In the genomic region with DNA sequence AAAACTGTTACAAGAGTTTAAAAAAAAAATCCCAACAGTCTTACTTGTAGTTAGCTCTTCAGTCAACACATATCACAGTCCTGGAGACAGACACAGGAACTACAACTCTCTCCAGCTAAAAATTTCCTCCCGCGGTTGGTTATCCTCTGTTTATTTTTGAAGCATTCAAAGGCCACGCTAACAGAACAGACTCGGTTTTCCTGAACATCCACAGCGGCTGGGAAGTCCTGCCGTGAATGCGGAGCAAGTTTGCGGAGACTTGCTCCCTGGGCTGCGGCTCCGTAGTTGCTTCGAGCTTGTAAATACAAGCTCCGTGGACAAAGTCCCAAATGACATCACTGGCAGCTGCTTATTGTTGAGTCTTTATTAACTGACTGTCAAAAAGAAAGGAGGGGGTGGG, we compare ENCODE assay signal across 11 cellular contexts. TPM values are rescaled to one million over a fixed set of nuclear protein-coding genes. Genes with fewer than 3 reads are reported as not detected.
A peak's percentile ranks its signal among the peaks of the same experiment; 100 is the strongest.
DNase-seq lines count a peak whose midpoint lies in the region; ATAC-seq and TF ChIP-seq lines count a peak whose summit lies in the region.
"Had no signal": no experiment of that assay in that cellular context is flagged by ENCODE, and none has a peak within 500 bp of the region (broad histone marks: within the 10 kb centered on the region; RNA-seq: fewer than 3 reads in every experiment).

A gene (minus strand): TSS at position 292 of the 400 bp plus-strand sequence. CDS start 50,937 bp downstream, outside the sequence.

- no peak within 1 kb of the TSS for H3K27ac ChIP-seq in PC-9
- H3K27ac ChIP-seq in foreskin keratinocyte = peak within 1 kb of the TSS; percentile 12
- H3K27ac ChIP-seq: SJCRH30 had no signal

- ATAC-seq in foreskin keratinocyte = peak; percentile 50
- ATAC-seq: stimulated activated effector memory CD8-positive, alpha-beta T cell treated with anti-CD3 and anti-CD28 coated beads, Interleukin-12 subunit alpha, Interleukin-12 subunit beta, amount 100 ng/mL, for 72 hours had no signal

- in situ Hi-C loops in GM13977 (cut with MboI; ENCODE audit: low pct_unique_long_range_greater_than_20kb, low sequenced_read_pairs, unreplicated experiment) = no loop called here

- H3F3A ChIP-seq in PC-9 (ENCODE audit: insufficient read depth, low read depth) = no peaks in the 10 kb centered on the region

- no peak within 1 kb of the TSS for H3K4me3 ChIP-seq in PC-9
- H3K4me3 ChIP-seq: SJCRH30 had no signal

- TF ChIP-seq CTCF in PC-9 (conservative IDR thresholded peaks at IDR 0.05) (no peak), foreskin keratinocyte (conservative IDR thresholded peaks at IDR 0.05) (no peak), neural crest cell (conservative IDR thresholded peaks at IDR 0.05) (peak; percentile 43), GM13977 (IDR thresholded peaks at IDR 0.05; ENCODE audit: extremely low read depth, insufficient read depth, missing control alignments) (no peak)

- peaks cover 60% of the 10 kb centered on the region for H3K4me1 Mint-ChIP-seq in neural crest cell
- H3K4me1 Mint-ChIP-seq: stimulated activated effector memory CD8-positive, alpha-beta T cell treated with anti-CD3 and anti-CD28 coated beads, Interleukin-12 subunit alpha, Interleukin-12 subunit beta, amount 100 ng/mL, for 72 hours had no signal

- H3K9me3 Mint-ChIP-seq in neural crest cell = no peaks in the 10 kb centered on the region

- no peaks in the 10 kb centered on the region for H3K36me3 Mint-ChIP-seq in neural crest cell (ENCODE audit: low read depth)
- H3K36me3 Mint-ChIP-seq: stimulated activated effector memory CD8-positive, alpha-beta T cell treated with anti-CD3 and anti-CD28 coated beads, Interleukin-12 subunit alpha, Interleukin-12 subunit beta, amount 100 ng/mL, for 72 hours had no signal

- no TSS peak for BruUV-seq in PC-9 (replicated peaks; lab: Mats Ljungman, UMichigan)

- H2AFZ ChIP-seq in PC-9 = no peak within 1 kb of the TSS

- no peaks in the 10 kb centered on the region for H3K36me3 ChIP-seq in PC-9 (ENCODE audit: low read depth)
- H3K36me3 ChIP-seq: SJCRH30 had no signal

- DNase-seq in AG08395 (ENCODE audit: low spot score) = peak; percentile 57
- no peak for DNase-seq in PC-9
- DNase-seq in foreskin keratinocyte = peak; percentile 48 to 64
- DNase-seq in neural crest cell (ENCODE audit: low read depth, low spot score) = peak; percentile 14
- DNase-seq in NCI-H187 (lab: John Stamatoyannopoulos, UW) = no peak
- DNase-seq in posterior vena cava (ENCODE audit: low spot score) = no peak
- no peak for DNase-seq in GM13977 (ENCODE audit: low spot score)
- no peak for DNase-seq in stimulated activated naive CD4-positive, alpha-beta T cell treated with Interleukin-2 at 50 U/mL for 16 hours (lab: John Stamatoyannopoulos, UW)
- DNase-seq: erythroblast had no signal

- no peaks in the 10 kb centered on the region for H3K9me2 ChIP-seq in PC-9 (ENCODE audit: insufficient read depth)

- H3K27ac Mint-ChIP-seq in neural crest cell (ENCODE audit: unreplicated experiment) = peak within 1 kb of the TSS; percentile 91
- H3K27ac Mint-ChIP-seq: stimulated activated effector memory CD8-positive, alpha-beta T cell treated with anti-CD3 and anti-CD28 coated beads, Interleukin-12 subunit alpha, Interleukin-12 subunit beta, amount 100 ng/mL, for 72 hours had no signal

- H3K4me1 ChIP-seq in PC-9 (replicated peaks; ENCODE audit: insufficient read depth) (no peaks in the 10 kb centered on the region), foreskin keratinocyte (peaks cover 24% of the 10 kb centered on the region)
- H3K4me1 ChIP-seq: SJCRH30 had no signal

- H3K4me2 ChIP-seq in PC-9 = 0 out of 2 replicates have a peak within 1 kb of the TSS, but pooled peaks have one; percentile 17

- H4K20me1 ChIP-seq in PC-9 (ENCODE audit: insufficient read depth) = no peaks in the 10 kb centered on the region

- no peaks in the 10 kb centered on the region for H3K79me2 ChIP-seq in PC-9 (ENCODE audit: low read depth)

- no peaks in the 10 kb centered on the region for H3K27me3 Mint-ChIP-seq in neural crest cell (ENCODE audit: low read depth)

- H3K27me3 ChIP-seq in PC-9 (ENCODE audit: insufficient read depth, low read depth) = peaks cover 50% of the 10 kb centered on the region
- no peaks in the 10 kb centered on the region for H3K27me3 ChIP-seq in foreskin keratinocyte

- H3K4me3 Mint-ChIP-seq in neural crest cell = peak within 1 kb of the TSS; percentile 93
- H3K4me3 Mint-ChIP-seq: stimulated activated effector memory CD8-positive, alpha-beta T cell treated with anti-CD3 and anti-CD28 coated beads, Interleukin-12 subunit alpha, Interleukin-12 subunit beta, amount 100 ng/mL, for 72 hours had no signal

- POLR2A ChIA-PET in PC-9 (lab: Charles Lee; ENCODE audit: unreplicated experiment) = no interaction called here

- CTCF ChIA-PET in PC-9 (lab: Charles Lee) = no interaction called here

- no peaks in the 10 kb centered on the region; the same call in 1 of the 2 replicates for H3K9me3 ChIP-seq in PC-9 (ENCODE audit: insufficient read depth, low read depth)
- H3K9me3 ChIP-seq: SJCRH30 had no signal

- intact Hi-C loops in PC-9 (cut with micrococcal nuclease; ENCODE audit: unreplicated experiment) (no loop called here), posterior vena cava (cut with DNase I) (no loop called here)

RNA-seq across cellular contexts. Expression of the gene that starts here (rescaled TPM):
- total RNA-seq in PC-9 (2021) = not detected in 2 replicates
- total RNA-seq in foreskin keratinocyte = 1.3 and 3.0 TPM in 2 replicates
- polyA plus RNA-seq in foreskin keratinocyte = 0.79 and 0.92 TPM in 2 replicates
- 22.8 and 27.9 TPM in 2 replicates for total RNA-seq in neural crest cell
- 1 to 10 TPM; 2.0 to 2.1 TPM for total RNA-seq in posterior vena cava
- total RNA-seq: SJCRH30 had no signal

Comparison
In these comparisons a context has a peak if more than half of its experiments do, and no peak if none do; other contexts are left out.
1. DNase-seq: peak in AG08395 (single experiment), foreskin keratinocyte (2 of 2) and neural crest cell (single experiment); none in PC-9 (0 of 2), NCI-H187 (0 of 2), posterior vena cava (single experiment), GM13977 (single experiment) and stimulated activated naive CD4-positive, alpha-beta T cell treated with Interleukin-2 at 50 U/mL for 16 hours (single experiment).